In the genomic region with DNA sequence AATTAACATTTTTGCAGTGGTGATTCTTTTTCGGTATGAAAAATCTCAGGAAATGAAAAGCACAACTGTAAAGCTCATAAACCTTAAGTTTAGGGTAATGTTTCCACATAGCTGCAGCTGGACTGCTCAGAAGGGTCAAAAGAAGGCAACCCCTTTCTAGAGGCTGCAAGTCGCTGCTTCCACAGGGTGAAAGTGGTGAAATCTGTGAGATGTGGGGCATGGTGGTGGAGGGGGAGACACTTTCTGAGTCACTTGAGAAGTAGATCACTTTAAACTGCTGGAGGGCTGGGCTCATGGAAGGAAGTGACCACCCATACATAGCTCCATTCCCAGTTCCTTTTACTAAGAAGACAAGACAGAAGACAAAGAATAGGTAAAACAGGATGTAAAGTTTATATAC, we compare ENCODE assay signal across 26 cellular contexts. TPM values are rescaled to one million over a fixed set of nuclear protein-coding genes. Genes with fewer than 3 reads are reported as not detected.
"Had no signal": no experiment of that assay in that cellular context is flagged by ENCODE, and none has a peak within 500 bp of the region (broad histone marks: within the 10 kb centered on the region; RNA-seq: fewer than 3 reads in every experiment).

No MANE protein-coding gene starts in this region.

- H3K4me3 ChIP-seq: colonic mucosa, hepatocyte, mucosa of descending colon, tibial artery had no signal

- H2AFZ ChIP-seq: hepatocyte had no signal

- ATAC-seq: activated CD8-positive, alpha-beta T cell treated with anti-CD3 and anti-CD28 coated beads for 36 hours; activated T-helper 17 cell treated with anti-CD3 and anti-CD28 coated beads, Interleukin-2, amount 50 U/mL, for 72 hours; foreskin keratinocyte; left cardiac atrium; mucosa of descending colon; sciatic nerve had no signal

- H3K36me3 Mint-ChIP-seq: activated naive CD8-positive, alpha-beta T cell treated with anti-CD3 and anti-CD28 coated beads for 36 hours had no signal

- H3K36me3 ChIP-seq: brain microvascular endothelial cell, colonic mucosa, neutrophil, tibial artery had no signal

- H3K9me3 ChIP-seq: colonic mucosa, mucosa of descending colon, neutrophil, tibial artery had no signal

- H3K27ac Mint-ChIP-seq: activated B cell treated with CpG ODN at 0.5 μM for 24 hours; activated CD8-positive, alpha-beta T cell treated with anti-CD3 and anti-CD28 coated beads for 36 hours; activated naive CD8-positive, alpha-beta T cell treated with anti-CD3 and anti-CD28 coated beads for 36 hours; activated T-helper 17 cell treated with anti-CD3 and anti-CD28 coated beads, Interleukin-2, amount 50 U/mL, for 72 hours; endodermal cell; naive B cell had no signal

- DNase-seq: activated B cell treated with CpG ODN at 0.5 μM for 24 hours; activated CD4-positive, alpha-beta T cell treated with anti-CD3 and anti-CD28 coated beads for 48 hours; activated CD8-positive, alpha-beta T cell treated with anti-CD3 and anti-CD28 coated beads for 36 hours; activated naive CD4-positive, alpha-beta T cell; activated naive CD8-positive, alpha-beta T cell treated with anti-CD3 and anti-CD28 coated beads for 36 hours; activated T-cell treated with anti-CD3 and anti-CD28 coated beads, Interleukin-2, amount 50 U/mL, for 1 hour; aorta; brain microvascular endothelial cell; colonic mucosa; endodermal cell; foreskin keratinocyte; left cardiac atrium; mesenchymal stem cell; mucosa of descending colon; naive B cell; stimulated activated naive CD4-positive, alpha-beta T cell; substantia nigra; tibial artery had no signal

- H3K9me3 Mint-ChIP-seq: activated T-helper 17 cell treated with anti-CD3 and anti-CD28 coated beads, Interleukin-2, amount 50 U/mL, for 72 hours; central memory CD8-positive, alpha-beta T cell had no signal

- H3K79me2 ChIP-seq: hepatocyte had no signal

- H3K4me2 ChIP-seq: hepatocyte had no signal

- H3K4me1 Mint-ChIP-seq: activated B cell treated with CpG ODN at 0.5 μM for 24 hours; activated naive CD8-positive, alpha-beta T cell treated with anti-CD3 and anti-CD28 coated beads for 36 hours; activated T-helper 17 cell treated with anti-CD3 and anti-CD28 coated beads, Interleukin-2, amount 50 U/mL, for 72 hours; central memory CD8-positive, alpha-beta T cell had no signal

- H3K4me3 Mint-ChIP-seq: activated B cell treated with CpG ODN at 0.5 μM for 24 hours; activated CD8-positive, alpha-beta T cell treated with anti-CD3 and anti-CD28 coated beads for 36 hours; activated naive CD8-positive, alpha-beta T cell treated with anti-CD3 and anti-CD28 coated beads for 36 hours; activated T-helper 17 cell treated with anti-CD3 and anti-CD28 coated beads, Interleukin-2, amount 50 U/mL, for 72 hours; central memory CD8-positive, alpha-beta T cell; endodermal cell; naive B cell had no signal

- H3K4me1 ChIP-seq: colonic mucosa, foreskin keratinocyte, tibial artery had no signal

- H3K27ac ChIP-seq: brain microvascular endothelial cell, colonic mucosa, epithelial cell of prostate, foreskin keratinocyte, hepatocyte, neutrophil, tibial artery had no signal

RNA-seq across cellular contexts. Expression of a gene that starts 8.7 kb away (rescaled TPM):
- total RNA-seq: activated B cell treated with CpG ODN at 0.5 μM for 24 hours; activated CD8-positive, alpha-beta T cell treated with anti-CD3 and anti-CD28 coated beads for 36 hours; activated T-helper 17 cell treated with anti-CD3 and anti-CD28 coated beads, Interleukin-2, amount 50 U/mL, for 72 hours; foreskin keratinocyte; T-helper 2 cell treated with Interferon-gamma antibody and Interleukin-4, amounts not matched to agents 100 ng/mL and 5 ng/mL, for 36 hours had no signal

RNA-seq across cellular contexts. Expression of a gene that starts 20.4 kb away (rescaled TPM):
- total RNA-seq: activated B cell treated with CpG ODN at 0.5 μM for 24 hours; activated CD8-positive, alpha-beta T cell treated with anti-CD3 and anti-CD28 coated beads for 36 hours; activated naive CD8-positive, alpha-beta T cell treated with anti-CD3 and anti-CD28 coated beads for 36 hours; fibroblast of lung; T-helper 2 cell treated with Interferon-gamma antibody and Interleukin-4, amounts not matched to agents 100 ng/mL and 5 ng/mL, for 36 hours had no signal
